In the genomic region with DNA sequence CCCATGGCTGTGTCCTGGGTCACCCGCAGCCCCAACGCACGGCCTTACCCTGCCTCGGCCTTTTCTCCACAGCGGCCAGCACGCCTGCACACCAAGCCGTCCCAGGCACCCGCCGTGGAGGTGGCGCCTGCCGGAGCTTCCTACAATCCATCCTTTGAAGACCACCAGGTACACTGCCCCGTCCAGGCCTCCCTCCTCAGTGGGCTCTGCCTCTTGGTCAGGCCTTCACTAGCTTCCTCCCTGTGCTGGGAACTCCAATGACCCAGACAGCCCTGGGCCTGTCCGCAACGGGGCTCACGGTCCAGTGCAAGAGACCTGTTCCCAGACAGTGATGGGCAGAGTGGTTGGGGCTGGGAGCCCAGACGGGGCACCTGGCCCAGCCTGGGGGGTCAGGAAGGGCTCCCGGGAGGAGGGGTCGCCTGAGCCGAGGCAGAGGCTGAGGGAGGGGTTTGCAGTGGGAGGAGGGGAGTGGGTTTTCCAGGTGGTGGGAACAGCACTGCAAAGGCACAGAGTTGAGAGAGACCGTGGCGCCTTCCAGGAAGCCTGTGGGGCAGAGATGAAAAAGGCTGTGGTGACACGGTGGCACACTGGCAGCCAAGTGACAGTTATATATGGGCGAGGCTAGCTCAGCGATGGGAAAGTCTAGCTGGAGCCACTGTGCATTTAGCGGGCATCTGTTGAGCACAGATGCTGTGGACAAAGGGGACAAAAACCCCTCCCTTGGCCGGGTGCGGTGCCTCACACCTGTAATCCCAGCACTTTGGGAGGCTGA, we compare ENCODE assay signal across 32 cellular contexts. TPM values are rescaled to one million over a fixed set of nuclear protein-coding genes. Genes with fewer than 3 reads are reported as not detected.
DNase-seq lines count a peak whose midpoint lies in the region; ATAC-seq lines count a peak whose summit lies in the region.
"Had no signal": no experiment of that assay in that cellular context is flagged by ENCODE, and none has a peak within 500 bp of the region (broad histone marks: within the 10 kb centered on the region; RNA-seq: fewer than 3 reads in every experiment).

No MANE protein-coding gene starts in this region.

- peaks cover 90% of the 10 kb centered on the region for H3K36me3 ChIP-seq in CD4-positive, alpha-beta memory T cell (ENCODE audit: insufficient read depth, low read length)
- H3K36me3 ChIP-seq: ovary had no signal

- H3K4me1 Mint-ChIP-seq in activated T-cell treated with anti-CD3 and anti-CD28 coated beads, Interleukin-2, amount 50 U/mL, for 24 hours (ENCODE audit: low read depth): peaks cover 25% of the 10 kb centered on the region
- peaks cover 22% of the 10 kb centered on the region for H3K4me1 Mint-ChIP-seq in activated T-cell treated with anti-CD3 and anti-CD28 coated beads, Interleukin-2, amount 50 U/mL, for 72 hours (ENCODE audit: low read depth)
- H3K4me1 Mint-ChIP-seq in CD4-positive, alpha-beta memory T cell: peaks cover 8 to 20% (median 12%) of the 10 kb centered on the region in 4 donors
- H3K4me1 Mint-ChIP-seq in T-helper 17 cell: peaks cover 19% of the 10 kb centered on the region
- peaks cover 11 to 52% (median 39%) of the 10 kb centered on the region in 4 donors for H3K4me1 Mint-ChIP-seq in naive thymus-derived CD8-positive, alpha-beta T cell

- ATAC-seq in activated T-cell treated with anti-CD3 and anti-CD28 coated beads, Interleukin-2, amount 50 U/mL, for 72 hours (replicated peaks in 1 of 2): no peak
- ATAC-seq in T-helper 17 cell: no peak
- ATAC-seq in naive thymus-derived CD8-positive, alpha-beta T cell: peak; percentile 48 to 69
- no peak for ATAC-seq in GM19397 (IDR thresholded peaks at IDR 0.05; ENCODE audit: unreplicated experiment)
- ATAC-seq: left cardiac atrium, upper lobe of right lung had no signal

- H3K9me3 ChIP-seq in CD4-positive, alpha-beta memory T cell (ENCODE audit: control insufficient read depth in 1 of 2, low read length in 2 of 2): no peaks in the 10 kb centered on the region
- H3K9me3 ChIP-seq in T-helper 17 cell (ENCODE audit: control insufficient read depth, low read length, poor library complexity, severe bottlenecking): no peaks in the 10 kb centered on the region
- H3K9me3 ChIP-seq: colonic mucosa, ovary, SJCRH30, upper lobe of right lung had no signal

- H3K4me3 Mint-ChIP-seq in activated T-cell treated with anti-CD3 and anti-CD28 coated beads, Interleukin-2, amount 50 U/mL, for 24 hours: no peak overlapping the region
- no peak overlapping the region for H3K4me3 Mint-ChIP-seq in activated T-cell treated with anti-CD3 and anti-CD28 coated beads, Interleukin-2, amount 50 U/mL, for 72 hours
- no peak overlapping the region for H3K4me3 Mint-ChIP-seq in CD4-positive, alpha-beta memory T cell
- H3K4me3 Mint-ChIP-seq in T-helper 17 cell: no peak overlapping the region
- peak overlapping the region in 3 of 10 donors; percentile 15 to 51 (median 48) for H3K4me3 Mint-ChIP-seq in naive thymus-derived CD8-positive, alpha-beta T cell
- H3K4me3 Mint-ChIP-seq: activated CD4-positive, alpha-beta T cell treated with anti-CD3 and anti-CD28 coated beads, Interleukin-2, amount 10 ng/mL, durations not matched to agents 24 days and 14 days; activated T-helper 1 cell treated with anti-CD3 and anti-CD28 coated beads, Interleukin-12 subunit alpha, Interleukin-12 subunit beta, Interleukin-2, Interleukin-4 antibody, amounts not matched to agents 30 ng/mL and 10 ng/mL and 1 ng/mL, durations not matched to agents 14 hours and 24 hours and 36 hours; immature natural killer cell; nephron progenitor cell had no signal

- H3K27ac ChIP-seq in CD4-positive, alpha-beta memory T cell (ENCODE audit: low read depth, low read length): no peak overlapping the region
- H3K27ac ChIP-seq: colonic mucosa, epithelial cell of prostate, ovary, SJCRH30, skin epidermis, upper lobe of right lung, WERI-Rb-1 had no signal

- H3K4me1 ChIP-seq in CD4-positive, alpha-beta memory T cell (ENCODE audit: insufficient read depth, low read length): peaks cover 14% of the 10 kb centered on the region
- H3K4me1 ChIP-seq: SJCRH30, upper lobe of right lung had no signal

- H3K27ac Mint-ChIP-seq in activated T-cell treated with anti-CD3 and anti-CD28 coated beads, Interleukin-2, amount 50 U/mL, for 24 hours: peak overlapping the region; percentile 55
- H3K27ac Mint-ChIP-seq in activated T-cell treated with anti-CD3 and anti-CD28 coated beads, Interleukin-2, amount 50 U/mL, for 72 hours: no peak overlapping the region
- H3K27ac Mint-ChIP-seq in CD4-positive, alpha-beta memory T cell: peak overlapping the region in 4 of 7 donors; percentile 18 to 74 (median 41)
- H3K27ac Mint-ChIP-seq in T-helper 17 cell: peak overlapping the region; percentile 89
- peak overlapping the region in 7 of 10 donors; percentile 35 to 84 (median 49) for H3K27ac Mint-ChIP-seq in naive thymus-derived CD8-positive, alpha-beta T cell
- H3K27ac Mint-ChIP-seq: activated CD4-positive, alpha-beta T cell treated with anti-CD3 and anti-CD28 coated beads, Interleukin-2, amount 10 ng/mL, durations not matched to agents 24 days and 14 days; CD4-positive, CD25-positive, alpha-beta regulatory T cell; nephron progenitor cell had no signal

- intact Hi-C loops in CD4-positive, alpha-beta memory T cell (cut with micrococcal nuclease): no loop called here

- CTCF ChIA-PET in CD4-positive, alpha-beta memory T cell (lab: Charles Lee; ENCODE audit: partially characterized antibody): no interaction called here

- DNase-seq in activated T-cell treated with anti-CD3 and anti-CD28 coated beads, Interleukin-2, amount 50 U/mL, for 24 hours: no peak
- no peak for DNase-seq in activated T-cell treated with anti-CD3 and anti-CD28 coated beads, Interleukin-2, amount 50 U/mL, for 72 hours
- no peak for DNase-seq in CD4-positive, alpha-beta memory T cell
- DNase-seq in T-helper 17 cell (no peak), NCI-H82 treated with DMSO at 0.1 percent for 48 hours (lab: John Stamatoyannopoulos, UW; ENCODE audit: unreplicated experiment) (no peak), DMS79 (lab: John Stamatoyannopoulos, UW) (no peak)
- DNase-seq in naive thymus-derived CD8-positive, alpha-beta T cell: peak in 3 of 10 donors; percentile 30 to 46 (median 45)
- DNase-seq: activated CD4-positive, alpha-beta T cell treated with anti-CD3 and anti-CD28 coated beads, Interleukin-2, amount 10 ng/mL, durations not matched to agents 24 days and 14 days; CD4-positive, CD25-positive, alpha-beta regulatory T cell; colonic mucosa; effector CD8-positive, alpha-beta T cell; immature natural killer cell; left cardiac atrium; NCI-H1048; NCI-H1694 treated with DMSO at 0.1 percent for 48 hours; NCI-H446 treated with DMSO at 0.1 percent for 48 hours; nephron progenitor cell; ovary; SJCRH30; SW 1271; upper lobe of right lung; WERI-Rb-1 had no signal

- H3K27me3 ChIP-seq in CD4-positive, alpha-beta memory T cell (ENCODE audit: insufficient read depth, low read length): no peaks in the 10 kb centered on the region
- H3K27me3 ChIP-seq: colonic mucosa, ovary, SJCRH30, upper lobe of right lung had no signal

- peaks cover 92% of the 10 kb centered on the region for H3K36me3 Mint-ChIP-seq in activated T-cell treated with anti-CD3 and anti-CD28 coated beads, Interleukin-2, amount 50 U/mL, for 24 hours (ENCODE audit: low read depth)
- H3K36me3 Mint-ChIP-seq in activated T-cell treated with anti-CD3 and anti-CD28 coated beads, Interleukin-2, amount 50 U/mL, for 72 hours (ENCODE audit: insufficient read depth in 2 of 2): peaks cover 6 to 37% of the 10 kb centered on the region in 2 donors
- peaks cover 35 to 62% of the 10 kb centered on the region in 2 donors for H3K36me3 Mint-ChIP-seq in CD4-positive, alpha-beta memory T cell
- H3K36me3 Mint-ChIP-seq in T-helper 17 cell (ENCODE audit: low read depth): peaks cover 9% of the 10 kb centered on the region
- H3K36me3 Mint-ChIP-seq in naive thymus-derived CD8-positive, alpha-beta T cell: peaks cover 9 to 85% (median 9%) of the 10 kb centered on the region in 3 donors

- no peaks in the 10 kb centered on the region for H3K9me3 Mint-ChIP-seq in activated T-cell treated with anti-CD3 and anti-CD28 coated beads, Interleukin-2, amount 50 U/mL, for 24 hours
- no peaks in the 10 kb centered on the region for H3K9me3 Mint-ChIP-seq in activated T-cell treated with anti-CD3 and anti-CD28 coated beads, Interleukin-2, amount 50 U/mL, for 72 hours
- peaks cover 0 to 3% (median 0%) of the 10 kb centered on the region in 8 donors for H3K9me3 Mint-ChIP-seq in CD4-positive, alpha-beta memory T cell
- no peaks in the 10 kb centered on the region for H3K9me3 Mint-ChIP-seq in naive thymus-derived CD8-positive, alpha-beta T cell
- H3K9me3 Mint-ChIP-seq: activated CD4-positive, alpha-beta T cell treated with anti-CD3 and anti-CD28 coated beads, Interleukin-2, amount 10 ng/mL, durations not matched to agents 24 days and 14 days; activated T-helper 1 cell treated with anti-CD3 and anti-CD28 coated beads, Interleukin-12 subunit alpha, Interleukin-12 subunit beta, Interleukin-2, Interleukin-4 antibody, amounts not matched to agents 30 ng/mL and 10 ng/mL and 1 ng/mL, durations not matched to agents 14 hours and 24 hours and 36 hours; CD4-positive, CD25-positive, alpha-beta regulatory T cell; immature natural killer cell; nephron progenitor cell had no signal

- no peak overlapping the region for H3K4me3 ChIP-seq in CD4-positive, alpha-beta memory T cell (ENCODE audit: low read length in 2 of 2)
- H3K4me3 ChIP-seq: colonic mucosa, lung, ovary, SJCRH30, skin epidermis, upper lobe of right lung had no signal

- no peaks in the 10 kb centered on the region for H3K27me3 Mint-ChIP-seq in activated T-cell treated with anti-CD3 and anti-CD28 coated beads, Interleukin-2, amount 50 U/mL, for 24 hours
- H3K27me3 Mint-ChIP-seq in activated T-cell treated with anti-CD3 and anti-CD28 coated beads, Interleukin-2, amount 50 U/mL, for 72 hours (ENCODE audit: low read depth): no peaks in the 10 kb centered on the region
- H3K27me3 Mint-ChIP-seq in CD4-positive, alpha-beta memory T cell: no peaks in the 10 kb centered on the region
- no peaks in the 10 kb centered on the region for H3K27me3 Mint-ChIP-seq in T-helper 17 cell
- no peaks in the 10 kb centered on the region for H3K27me3 Mint-ChIP-seq in naive thymus-derived CD8-positive, alpha-beta T cell
- H3K27me3 Mint-ChIP-seq: activated CD4-positive, alpha-beta T cell treated with anti-CD3 and anti-CD28 coated beads, Interleukin-2, amount 10 ng/mL, durations not matched to agents 24 days and 14 days; CD4-positive, CD25-positive, alpha-beta regulatory T cell had no signal

- POLR2A ChIA-PET in CD4-positive, alpha-beta memory T cell (lab: Charles Lee; ENCODE audit: partially characterized antibody): no interaction called here
- POLR2A ChIA-PET in naive thymus-derived CD8-positive, alpha-beta T cell (lab: Charles Lee): interaction anchor here (0.7 kb wide), 1 partner anchor 11 kb away, joined by 3 read pairs; no protein-coding TSS in a partner anchor

RNA-seq across cellular contexts. Expression of a gene that starts 7.3 kb away (rescaled TPM):
- 100 to 1,000 TPM; 405 to 415 TPM for total RNA-seq in activated T-cell treated with anti-CD3 and anti-CD28 coated beads, Interleukin-2, amount 50 U/mL, for 72 hours
- 100 to 1,000 TPM; 863 to 875 TPM for total RNA-seq in CD4-positive, alpha-beta memory T cell
- polyA plus RNA-seq in CD4-positive, alpha-beta memory T cell: 100 to 1,000 TPM; 156 to 225 TPM
- 100 to 1,000 TPM; 742 to 873 TPM for total RNA-seq in T-helper 17 cell
- total RNA-seq in naive thymus-derived CD8-positive, alpha-beta T cell: 100 to 1,000 TPM; 847 to 882 TPM
- 100 to 1,000 TPM; 266 to 443 (median 273) TPM for polyA plus RNA-seq in naive thymus-derived CD8-positive, alpha-beta T cell

RNA-seq across cellular contexts. Expression of a gene that starts 25.9 kb away (rescaled TPM):
- total RNA-seq in activated T-cell treated with anti-CD3 and anti-CD28 coated beads, Interleukin-2, amount 50 U/mL, for 72 hours: 10 to 100 TPM; 73.4 to 79.5 TPM
- 100 to 1,000 TPM; 116 to 122 TPM for total RNA-seq in CD4-positive, alpha-beta memory T cell
- 100 to 1,000 TPM; 350 to 352 TPM for polyA plus RNA-seq in CD4-positive, alpha-beta memory T cell
- 100 to 1,000 TPM in 1 of 2 donors, 10 to 100 TPM in 1; 89.5 to 101 TPM for total RNA-seq in T-helper 17 cell
- total RNA-seq in naive thymus-derived CD8-positive, alpha-beta T cell: 10 to 100 TPM; 93.3 to 97.4 TPM
- polyA plus RNA-seq in naive thymus-derived CD8-positive, alpha-beta T cell: 100 to 1,000 TPM; 312 to 427 (median 418) TPM

RNA-seq across cellular contexts. Expression of a gene that starts 39.4 kb away (rescaled TPM):
- total RNA-seq in activated T-cell treated with anti-CD3 and anti-CD28 coated beads, Interleukin-2, amount 50 U/mL, for 72 hours: 1 to 10 TPM; 1.6 to 2.9 TPM
- not detected for total RNA-seq in CD4-positive, alpha-beta memory T cell
- polyA plus RNA-seq in CD4-positive, alpha-beta memory T cell: not detected
- under 1 TPM in 1 of 2 donors, not detected in 1; 0.70 TPM for total RNA-seq in T-helper 17 cell
- not detected for total RNA-seq in naive thymus-derived CD8-positive, alpha-beta T cell
- polyA plus RNA-seq in naive thymus-derived CD8-positive, alpha-beta T cell: not detected
- polyA plus RNA-seq: immature natural killer cell had no signal

RNA-seq across cellular contexts. Expression of a gene that starts 51.7 kb away (rescaled TPM):
- not detected for total RNA-seq in activated T-cell treated with anti-CD3 and anti-CD28 coated beads, Interleukin-2, amount 50 U/mL, for 72 hours
- not detected for total RNA-seq in CD4-positive, alpha-beta memory T cell
- polyA plus RNA-seq in CD4-positive, alpha-beta memory T cell: not detected
- not detected for total RNA-seq in T-helper 17 cell
- total RNA-seq in naive thymus-derived CD8-positive, alpha-beta T cell: not detected
- not detected for polyA plus RNA-seq in naive thymus-derived CD8-positive, alpha-beta T cell
- total RNA-seq: activated CD4-positive, alpha-beta T cell treated with anti-CD3 and anti-CD28 coated beads, Interleukin-2, amount 10 ng/mL, durations not matched to agents 24 days and 14 days; activated T-helper 1 cell treated with anti-CD3 and anti-CD28 coated beads, Interleukin-12 subunit alpha, Interleukin-12 subunit beta, Interleukin-2, Interleukin-4 antibody, amounts not matched to agents 30 ng/mL and 10 ng/mL and 1 ng/mL, durations not matched to agents 14 hours and 24 hours and 36 hours; cardiac septum; CD4-positive, CD25-positive, alpha-beta regulatory T cell; colonic mucosa; Daoy; glomerular endothelial cell; left cardiac atrium; lung; mononuclear cell; ovary; renal cortical epithelial cell; SJCRH30; upper lobe of right lung had no signal
- polyA plus RNA-seq: CD4-positive, CD25-positive, alpha-beta regulatory T cell; immature natural killer cell; lung; ovary had no signal

Comparison
In these comparisons a context has a peak if more than half of its experiments do, and no peak if none do; other contexts are left out.
1. ATAC-seq: peak in naive thymus-derived CD8-positive, alpha-beta T cell (2 of 2); none in activated T-cell treated with anti-CD3 and anti-CD28 coated beads, Interleukin-2, amount 50 U/mL, for 72 hours (0 of 2), T-helper 17 cell (single experiment) and GM19397 (single experiment).